Comparison of ENCODE assay signal across 13 cellular contexts in the genomic region with DNA sequence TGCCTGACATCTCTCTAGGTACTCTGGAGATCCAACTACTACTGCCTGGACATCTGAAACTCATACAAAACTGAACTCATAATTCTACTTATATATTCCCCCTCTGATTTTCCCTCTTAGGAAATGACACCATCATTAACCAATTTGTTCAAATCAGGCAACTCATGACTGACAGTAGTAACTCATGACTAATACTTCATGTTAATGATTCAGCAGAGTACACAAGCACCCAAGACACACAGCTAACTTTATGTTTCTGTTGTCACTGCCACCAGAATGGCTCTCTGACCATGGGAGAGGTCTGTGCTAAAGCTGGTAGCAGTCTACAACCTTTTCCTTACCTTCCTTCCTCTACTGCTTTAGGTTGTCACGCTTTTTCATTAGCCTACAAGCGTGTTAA.
DNase-seq lines count a peak whose midpoint lies in the region; ATAC-seq and FAIRE-seq lines count a peak whose summit lies in the region.
"Had no signal": no experiment of that assay in that cellular context is flagged by ENCODE, and none has a peak within 500 bp of the region (broad histone marks: within the 10 kb centered on the region; RNA-seq: fewer than 3 reads in every experiment).

No MANE protein-coding gene starts in this region.

- no peak for ATAC-seq in naive thymus-derived CD8-positive, alpha-beta T cell
- no peak for ATAC-seq in HG03457 (IDR thresholded peaks at IDR 0.05; ENCODE audit: unreplicated experiment)
- ATAC-seq: left ventricle myocardium superior had no signal

- peak; percentile 36 for FAIRE-seq in HTR-8/SVneo (lab: Jason Lieb, UNC)

- peak overlapping the region in 8 of 10 donors; percentile 2 to 42 (median 9) for H3K27ac Mint-ChIP-seq in naive thymus-derived CD8-positive, alpha-beta T cell

- H3K36me3 Mint-ChIP-seq in naive thymus-derived CD8-positive, alpha-beta T cell, result peaks cover 10 to 91% (median 30%) of the 10 kb centered on the region in 3 donors

- DNase-seq in DMS53 treated with DMSO at 0.1 percent for 48 hours (lab: John Stamatoyannopoulos, UW; ENCODE audit: unreplicated experiment), result peak; percentile 30
- DNase-seq in HTR-8/SVneo (ENCODE audit: insufficient read length, low spot score), result no peak
- DNase-seq in dermis blood vessel endothelial cell, result peak; percentile 76
- DNase-seq in naive thymus-derived CD8-positive, alpha-beta T cell, result no peak
- no peak for DNase-seq in DMS 273 (lab: John Stamatoyannopoulos, UW; ENCODE audit: unreplicated experiment)
- DNase-seq in OCI-M2 (lab: John Stamatoyannopoulos, UW; ENCODE audit: unreplicated experiment), result no peak
- no peak for DNase-seq in 8988T
- DNase-seq: activated naive CD4-positive, alpha-beta T cell treated with anti-CD3 and anti-CD28 coated beads, Interleukin-2, amount 50 U/mL, for 16 hours; dorsolateral prefrontal cortex; glutamatergic neuron; left ventricle myocardium superior; stimulated activated CD4-positive, alpha-beta T cell treated with anti-CD3 and anti-CD28 coated beads, Interleukin-4, amount 100 ng/mL, for 1 hour had no signal

- H3K27me3 Mint-ChIP-seq in naive thymus-derived CD8-positive, alpha-beta T cell, result no peaks in the 10 kb centered on the region

- POLR2A ChIA-PET in naive thymus-derived CD8-positive, alpha-beta T cell (lab: Charles Lee), result no interaction called here

- no peak overlapping the region for H3K4me3 Mint-ChIP-seq in naive thymus-derived CD8-positive, alpha-beta T cell

- H3K9me3 Mint-ChIP-seq in naive thymus-derived CD8-positive, alpha-beta T cell, result no peaks in the 10 kb centered on the region

- peaks cover 0 to 7% (median 4%) of the 10 kb centered on the region in 4 donors for H3K4me1 Mint-ChIP-seq in naive thymus-derived CD8-positive, alpha-beta T cell

Comparison
In these comparisons a context has a peak if more than half of its experiments do, and no peak if none do; other contexts are left out.
1. DNase-seq: peak in DMS53 treated with DMSO at 0.1 percent for 48 hours (single experiment) and dermis blood vessel endothelial cell (single experiment); none in HTR-8/SVneo (single experiment), naive thymus-derived CD8-positive, alpha-beta T cell (0 of 10), DMS 273 (single experiment), OCI-M2 (single experiment) and 8988T (single experiment).